Comparison of ENCODE assay signal across 8 cellular contexts in genomic region chr5:172106511-172107356, GRCh38.
A peak's percentile ranks its signal among the peaks of the same experiment; 100 is the strongest.
DNase-seq lines count a peak whose midpoint lies in the region; ATAC-seq and TF ChIP-seq lines count a peak whose summit lies in the region.

No MANE protein-coding gene starts in this region.

- H3K4me3 Mint-ChIP-seq in stimulated activated naive CD8-positive, alpha-beta T cell treated with anti-CD3 and anti-CD28 coated beads, Interleukin-15, Interleukin-2, amounts not matched to agents 100 ng/mL and 50 ng/mL, for 24 hours = no peak overlapping the region

- TF ChIP-seq CTCF in GM13976 (IDR thresholded peaks at IDR 0.05; ENCODE audit: borderline replicate concordance, control extremely low read depth, extremely low read depth, insufficient read depth, missing control alignments) (peak; percentile 95), OCI-LY3 (IDR thresholded peaks at IDR 0.05; ENCODE audit: low read depth, low read length) (peak; percentile 89), fibroblast of villous mesenchyme (IDR thresholded peaks at IDR 0.05; ENCODE audit: insufficient read depth, low read depth, low read length) (peak; percentile 91)

- DNase-seq in GM13976 (ENCODE audit: low spot score) = peak; percentile 72
- DNase-seq in activated T-helper 1 cell treated with anti-CD3 and anti-CD28 coated beads, Interleukin-2, amount 50 U/mL, for 16 hours (ENCODE audit: low read depth in 1 of 2, low spot score in 1 of 2) = peak; percentile 53 to 60
- peak; percentile 25 for DNase-seq in fibroblast of villous mesenchyme (ENCODE audit: low read depth)

- no peaks in the 10 kb centered on the region for H4K20me1 ChIP-seq in OCI-LY3 (ENCODE audit: insufficient read depth, low read length)

- H3K9me3 ChIP-seq in OCI-LY3 (ENCODE audit: insufficient read depth, low read length) (no peaks in the 10 kb centered on the region), neuron (ENCODE audit: low read length) (no peaks in the 10 kb centered on the region)

- H3K9ac ChIP-seq in OCI-LY3 (ENCODE audit: low read length) = no peak overlapping the region

- no peaks in the 10 kb centered on the region for H3K9me3 Mint-ChIP-seq in stimulated activated naive CD8-positive, alpha-beta T cell treated with anti-CD3 and anti-CD28 coated beads, Interleukin-15, Interleukin-2, amounts not matched to agents 100 ng/mL and 50 ng/mL, for 24 hours

- H3K27ac Mint-ChIP-seq in stimulated activated naive CD8-positive, alpha-beta T cell treated with anti-CD3 and anti-CD28 coated beads, Interleukin-15, Interleukin-2, amounts not matched to agents 100 ng/mL and 50 ng/mL, for 24 hours = peak overlapping the region; percentile 71

- in situ Hi-C loops in GM13976 (cut with MboI; ENCODE audit: low sequenced_read_pairs, unreplicated experiment) = no loop called here

- peaks cover 32% of the 10 kb centered on the region for H3K36me3 Mint-ChIP-seq in stimulated activated naive CD8-positive, alpha-beta T cell treated with anti-CD3 and anti-CD28 coated beads, Interleukin-15, Interleukin-2, amounts not matched to agents 100 ng/mL and 50 ng/mL, for 24 hours (ENCODE audit: low read depth)

- no peaks in the 10 kb centered on the region for H3K27me3 Mint-ChIP-seq in stimulated activated naive CD8-positive, alpha-beta T cell treated with anti-CD3 and anti-CD28 coated beads, Interleukin-15, Interleukin-2, amounts not matched to agents 100 ng/mL and 50 ng/mL, for 24 hours

- H3K27me3 ChIP-seq in ACC112 (ENCODE audit: insufficient read depth, low read length) = no peaks in the 10 kb centered on the region
- H3K27me3 ChIP-seq in OCI-LY3 (ENCODE audit: low read depth, low read length) = no peaks in the 10 kb centered on the region
- H3K27me3 ChIP-seq in neuron (ENCODE audit: insufficient read depth, low read length) = no peaks in the 10 kb centered on the region

- no peaks in the 10 kb centered on the region; the same call in 1 of the 2 replicates for H3K36me3 ChIP-seq in ACC112 (ENCODE audit: insufficient read depth, low read length)
- H3K36me3 ChIP-seq in OCI-LY3 (replicated peaks; ENCODE audit: low read depth, low read length) = peaks cover 37% of the 10 kb centered on the region
- no peaks in the 10 kb centered on the region for H3K36me3 ChIP-seq in neuron (ENCODE audit: insufficient read depth, low read length)

- peaks cover 67% of the 10 kb centered on the region for H3K4me1 Mint-ChIP-seq in stimulated activated naive CD8-positive, alpha-beta T cell treated with anti-CD3 and anti-CD28 coated beads, Interleukin-15, Interleukin-2, amounts not matched to agents 100 ng/mL and 50 ng/mL, for 24 hours (ENCODE audit: low read depth)

- no peaks in the 10 kb centered on the region for H3K79me2 ChIP-seq in ACC112 (ENCODE audit: control insufficient read depth, insufficient read depth, low read length, unreplicated experiment)
- H3K79me2 ChIP-seq in OCI-LY3 (ENCODE audit: low read length) = peaks cover 13% of the 10 kb centered on the region

- H2AFZ ChIP-seq in ACC112 (ENCODE audit: low read length, unreplicated experiment) (peak overlapping the region; percentile 8), OCI-LY3 (ENCODE audit: low read depth, low read length) (no peak overlapping the region), neuron (ENCODE audit: low read depth, low read length) (no peak overlapping the region)

- peak overlapping the region; percentile 61 for H3K4me3 ChIP-seq in ACC112 (ENCODE audit: low read depth, low read length)
- peak overlapping the region; percentile 36 for H3K4me3 ChIP-seq in OCI-LY3 (ENCODE audit: low read length)
- peak overlapping the region; percentile 34 for H3K4me3 ChIP-seq in fibroblast of villous mesenchyme (ENCODE audit: low read depth, low read length)
- peak overlapping the region; percentile 21 for H3K4me3 ChIP-seq in neuron (ENCODE audit: low read length)

- H3K27ac ChIP-seq in ACC112 (ENCODE audit: low read depth, low read length) = peak overlapping the region; percentile 57
- H3K27ac ChIP-seq in OCI-LY3 (ENCODE audit: low read length) = no peak overlapping the region

- ATAC-seq in HG02623 (IDR thresholded peaks at IDR 0.05; ENCODE audit: unreplicated experiment) = no peak

- H3K4me1 ChIP-seq in ACC112 (ENCODE audit: control insufficient read depth, insufficient read depth, low read length, unreplicated experiment) (peaks cover 45% of the 10 kb centered on the region), OCI-LY3 (ENCODE audit: low read length) (peaks cover 42% of the 10 kb centered on the region), neuron (ENCODE audit: insufficient read depth, low read length) (peaks cover 26% of the 10 kb centered on the region)

- peak overlapping the region; percentile 53 for H3K4me2 ChIP-seq in OCI-LY3 (ENCODE audit: low read length)
